ENCODE assay signal across 1 cellular context in genomic region chr4:185357220-185357619, GRCh38.
TF ChIP-seq lines count a peak whose summit lies in the region.

No MANE protein-coding gene starts in this region.

TF ChIP-seq in GM12878, 131 proteins besides CTCF, POLR2A, EP300 and RAD21 (continued from another document):
- TF ChIP-seq CEBPZ (IDR thresholded peaks at IDR 0.05; ENCODE audit: low read depth, low read length) (no peak), CHD1 (IDR thresholded peaks at IDR 0.05; ENCODE audit: low read depth, low read length) (no peak), MLLT1 (IDR thresholded peaks at IDR 0.05) (no peak), SREBF1 (IDR thresholded peaks at IDR 0.05; ENCODE audit: low read length) (no peak), CBFB (IDR thresholded peaks at IDR 0.05; ENCODE audit: low read depth) (no peak), TARDBP (IDR thresholded peaks at IDR 0.05; ENCODE audit: borderline replicate concordance) (no peak), CBX5 (IDR thresholded peaks at IDR 0.05; ENCODE audit: low read depth) (no peak), IKZF1 (conservative IDR thresholded peaks at IDR 0.05) (no peak)
